1 cellular context compared by ENCODE assay signal in the genomic region with DNA sequence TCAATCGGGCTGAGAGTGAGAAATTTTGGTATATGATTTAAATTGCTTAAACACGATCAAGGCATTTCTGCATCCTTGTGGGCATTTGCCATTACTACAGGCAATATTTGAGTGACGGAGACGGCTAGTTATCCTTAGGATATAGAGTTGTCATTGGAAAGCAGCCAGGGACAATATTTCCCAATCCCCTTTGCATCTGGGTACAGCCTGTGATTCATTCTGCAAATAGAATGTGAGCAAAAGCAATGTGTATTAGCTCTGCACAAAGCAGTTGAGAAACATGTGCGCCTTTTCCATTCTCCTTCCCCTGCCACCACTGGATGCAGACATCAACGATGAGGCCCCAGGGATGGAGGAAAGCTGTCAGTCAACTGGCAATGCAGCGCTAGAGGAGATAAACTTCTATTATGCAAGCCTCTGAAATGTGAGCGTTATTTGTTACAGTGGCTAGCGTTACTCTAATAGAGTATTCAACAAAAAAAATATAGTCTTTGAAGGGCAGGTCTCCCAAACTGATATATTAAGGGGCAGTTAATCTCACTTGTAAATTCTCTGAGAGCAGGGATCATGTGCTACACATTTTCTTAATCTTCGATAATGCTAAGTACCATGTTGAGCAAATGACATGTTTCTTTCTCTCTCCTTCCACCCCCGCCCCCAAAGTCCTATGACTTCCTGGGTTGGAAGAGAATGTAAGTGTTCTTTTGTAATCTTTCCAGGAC.
TF ChIP-seq lines count a peak whose summit lies in the region.

No MANE protein-coding gene starts in this region.

TF ChIP-seq in HepG2, 621 proteins besides CTCF, POLR2A, EP300 and RAD21 (continued from another document and continues in another):
- TF ChIP-seq, protein P1, sequence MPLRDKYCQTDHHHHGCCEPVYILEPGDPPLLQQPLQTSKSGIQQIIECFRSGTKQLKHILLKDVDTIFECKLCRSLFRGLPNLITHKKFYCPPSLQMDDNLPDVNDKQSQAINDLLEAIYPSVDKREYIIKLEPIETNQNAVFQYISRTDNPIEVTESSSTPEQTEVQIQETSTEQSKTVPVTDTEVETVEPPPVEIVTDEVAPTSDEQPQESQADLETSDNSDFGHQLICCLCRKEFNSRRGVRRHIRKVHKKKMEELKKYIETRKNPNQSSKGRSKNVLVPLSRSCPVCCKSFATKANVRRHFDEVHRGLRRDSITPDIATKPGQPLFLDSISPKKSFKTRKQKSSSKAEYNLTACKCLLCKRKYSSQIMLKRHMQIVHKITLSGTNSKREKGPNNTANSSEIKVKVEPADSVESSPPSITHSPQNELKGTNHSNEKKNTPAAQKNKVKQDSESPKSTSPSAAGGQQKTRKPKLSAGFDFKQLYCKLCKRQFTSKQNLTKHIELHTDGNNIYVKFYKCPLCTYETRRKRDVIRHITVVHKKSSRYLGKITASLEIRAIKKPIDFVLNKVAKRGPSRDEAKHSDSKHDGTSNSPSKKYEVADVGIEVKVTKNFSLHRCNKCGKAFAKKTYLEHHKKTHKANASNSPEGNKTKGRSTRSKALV (CRISPR knock-in tag; IDR thresholded peaks at IDR 0.05) = peak; percentile 93; the same call in 1 of the 2 replicates
- TF ChIP-seq ZNF580 (CRISPR knock-in tag; IDR thresholded peaks at IDR 0.05; ENCODE audit: borderline replicate concordance, low read depth) (peak; percentile 93; the same call in 1 of the 2 replicates), DPF2 (CRISPR knock-in tag; IDR thresholded peaks at IDR 0.05; ENCODE audit: borderline replicate concordance, low read depth) (peak; percentile 100), ZNF782 (CRISPR knock-in tag; IDR thresholded peaks at IDR 0.05; ENCODE audit: borderline replicate concordance) (no peak), CC2D1A (CRISPR knock-in tag; IDR thresholded peaks at IDR 0.05) (no peak), SMC3 (IDR thresholded peaks at IDR 0.05; ENCODE audit: low read length) (peak; percentile 84), ISL2 (CRISPR knock-in tag; IDR thresholded peaks at IDR 0.05) (peak; percentile 98), ZNF451 (CRISPR knock-in tag; IDR thresholded peaks at IDR 0.05) (peak; percentile 87; the same call in 1 of the 2 replicates), HNF1A (IDR thresholded peaks at IDR 0.05; ENCODE audit: low read depth) (peak; percentile 86), HNF1A (CRISPR knock-in tag; IDR thresholded peaks at IDR 0.05; ENCODE audit: borderline replicate concordance) (peak; percentile 91; the same call in 1 of the 2 replicates), SNAI1 (CRISPR knock-in tag; IDR thresholded peaks at IDR 0.05; ENCODE audit: borderline replicate concordance) (no peak), IRF9 (CRISPR knock-in tag; IDR thresholded peaks at IDR 0.05; ENCODE audit: borderline replicate concordance) (peak; percentile 84), TRAFD1 (CRISPR knock-in tag; IDR thresholded peaks at IDR 0.05; ENCODE audit: borderline replicate concordance) (peak; percentile 28; the same call in 1 of the 2 replicates), PPARG (CRISPR knock-in tag; conservative IDR thresholded peaks at IDR 0.05) (peak; percentile 92), ZNF646 (CRISPR knock-in tag; IDR thresholded peaks at IDR 0.05) (peak; percentile 69; the same call in 1 of the 2 replicates), POLR2AphosphoS2 (IDR thresholded peaks at IDR 0.05; ENCODE audit: low read depth, low read length) (no peak), ZNF652 (CRISPR knock-in tag; IDR thresholded peaks at IDR 0.05; ENCODE audit: borderline replicate concordance, low read depth) (peak; percentile 84), CREB3 (CRISPR knock-in tag; IDR thresholded peaks at IDR 0.05) (no peak), ATRX (CRISPR knock-in tag; IDR thresholded peaks at IDR 0.05; ENCODE audit: borderline replicate concordance) (no peak), CCDC6 (CRISPR knock-in tag; IDR thresholded peaks at IDR 0.05) (peak; percentile 95), CREM (IDR thresholded peaks at IDR 0.05) (peak; percentile 94), CREM (CRISPR knock-in tag; IDR thresholded peaks at IDR 0.05) (no peak), HOXA3 (CRISPR knock-in tag; IDR thresholded peaks at IDR 0.05) (peak; percentile 97), ZBTB42 (CRISPR knock-in tag; IDR thresholded peaks at IDR 0.05) (peak; percentile 96), GTF2F1 (IDR thresholded peaks at IDR 0.05; ENCODE audit: low read length) (no peak), GLI4 (CRISPR knock-in tag; IDR thresholded peaks at IDR 0.05; ENCODE audit: borderline replicate concordance) (peak; percentile 17; the same call in 1 of the 2 replicates), NFIC (IDR thresholded peaks at IDR 0.05; ENCODE audit: low read length) (peak; percentile 99), NCOA5 (CRISPR knock-in tag; IDR thresholded peaks at IDR 0.05) (no peak), SCMH1 (CRISPR knock-in tag; IDR thresholded peaks at IDR 0.05; ENCODE audit: borderline replicate concordance) (no peak), ZNF432 (CRISPR knock-in tag; IDR thresholded peaks at IDR 0.05; ENCODE audit: borderline replicate concordance) (no peak), SPEN (CRISPR knock-in tag; IDR thresholded peaks at IDR 0.05; ENCODE audit: low read depth) (peak; percentile 81), ZNF260 (CRISPR knock-in tag; IDR thresholded peaks at IDR 0.05; ENCODE audit: borderline replicate concordance, low read depth) (no peak)
